Comparison of ENCODE assay signal across 1 cellular context in the genomic region with DNA sequence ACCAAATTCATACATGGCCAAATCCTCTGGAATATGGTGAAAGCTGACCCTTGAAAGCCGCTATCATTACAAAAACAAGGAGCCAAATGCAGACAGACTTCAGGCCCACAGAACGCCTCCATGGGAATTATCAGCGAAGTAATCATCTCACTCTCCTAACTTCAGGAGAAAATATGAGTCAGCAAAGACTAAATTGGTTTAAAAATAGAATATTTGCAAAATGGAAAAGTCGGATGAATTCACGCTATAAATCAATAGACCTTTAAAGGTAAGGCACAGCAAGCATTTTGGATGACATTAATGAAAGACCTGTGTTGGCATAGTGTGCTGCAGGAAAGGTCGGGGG.
A peak's percentile ranks its signal among the peaks of the same experiment; 100 is the strongest.
TF ChIP-seq lines count a peak whose summit lies in the region.

No MANE protein-coding gene starts in this region.

TF ChIP-seq in SK-N-SH treated with all-trans-retinoic acid at 6 μM for 48 hours, 23 proteins besides CTCF, POLR2A, EP300 and RAD21 (continued from another document):
- TF ChIP-seq, protein P1, sequence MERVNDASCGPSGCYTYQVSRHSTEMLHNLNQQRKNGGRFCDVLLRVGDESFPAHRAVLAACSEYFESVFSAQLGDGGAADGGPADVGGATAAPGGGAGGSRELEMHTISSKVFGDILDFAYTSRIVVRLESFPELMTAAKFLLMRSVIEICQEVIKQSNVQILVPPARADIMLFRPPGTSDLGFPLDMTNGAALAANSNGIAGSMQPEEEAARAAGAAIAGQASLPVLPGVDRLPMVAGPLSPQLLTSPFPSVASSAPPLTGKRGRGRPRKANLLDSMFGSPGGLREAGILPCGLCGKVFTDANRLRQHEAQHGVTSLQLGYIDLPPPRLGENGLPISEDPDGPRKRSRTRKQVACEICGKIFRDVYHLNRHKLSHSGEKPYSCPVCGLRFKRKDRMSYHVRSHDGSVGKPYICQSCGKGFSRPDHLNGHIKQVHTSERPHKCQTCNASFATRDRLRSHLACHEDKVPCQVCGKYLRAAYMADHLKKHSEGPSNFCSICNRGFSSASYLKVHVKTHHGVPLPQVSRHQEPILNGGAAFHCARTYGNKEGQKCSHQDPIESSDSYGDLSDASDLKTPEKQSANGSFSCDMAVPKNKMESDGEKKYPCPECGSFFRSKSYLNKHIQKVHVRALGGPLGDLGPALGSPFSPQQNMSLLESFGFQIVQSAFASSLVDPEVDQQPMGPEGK (CRISPR knock-in tag; IDR thresholded peaks at IDR 0.05; ENCODE audit: borderline replicate concordance): no peak
- TF ChIP-seq ISL1 (CRISPR knock-in tag; IDR thresholded peaks at IDR 0.05): peak; percentile 55
